In genomic region chr19:42547927-42548326, GRCh38 we compare ENCODE assay signal across 26 cellular contexts. TPM values are rescaled to one million over a fixed set of nuclear protein-coding genes. Genes with fewer than 3 reads are reported as not detected.
"Had no signal": no experiment of that assay in that cellular context is flagged by ENCODE, and none has a peak within 500 bp of the region (broad histone marks: within the 10 kb centered on the region; RNA-seq: fewer than 3 reads in every experiment).

No MANE protein-coding gene starts in this region.

- ATAC-seq: HepG2 had no signal

- H3K4me3 ChIP-seq: MG63 had no signal

- H3K4me2 ChIP-seq: SK-N-SH had no signal

- H3K9me3 ChIP-seq: MG63, SK-N-SH had no signal

- DNase-seq: IMR-90, Karpas-422, KG1, MG63, NCI-H1092, NCI-H1105 treated with DMSO at 0.1 percent for 48 hours, NCI-H1417 treated with DMSO at 0.1 percent for 48 hours, NCI-H146, NCI-H1694 treated with DMSO at 0.1 percent for 48 hours, NCI-H1930, NCI-H2081, NCI-H2107, NCI-H2227 treated with DMSO at 0.1 percent for 48 hours, NCI-H446, NCI-H510A, NCI-H524 treated with DMSO at 0.1 percent for 48 hours, NCI-H69, NCI-H774, RPMI8226, SHP77, SK-N-SH, SW 1271 had no signal

- H3K9ac ChIP-seq: SK-N-SH had no signal

- H3K27me3 ChIP-seq: MG63 had no signal

- H3K36me3 ChIP-seq: MG63 had no signal

- FAIRE-seq: HepG2, RCC 7860 had no signal

RNA-seq across cellular contexts. Expression of gene CEACAM1, which starts 19.6 kb away (rescaled TPM):
- total RNA-seq: HT1080, IMR-90 had no signal
- polyA plus RNA-seq: IMR-90 had no signal

RNA-seq across cellular contexts. Expression of gene CEACAM8, which starts 46.8 kb away (rescaled TPM):
- total RNA-seq: HepG2, HT1080, IMR-90, SK-MEL-5 had no signal
- polyA plus RNA-seq: HepG2, IMR-90, SK-N-SH had no signal
